22 cellular contexts compared by ENCODE assay signal in genomic region chr12:111488271-111488670, GRCh38.
DNase-seq lines count a peak whose midpoint lies in the region; ATAC-seq and TF ChIP-seq lines count a peak whose summit lies in the region.
"Had no signal": no experiment of that assay in that cellular context is flagged by ENCODE, and none has a peak within 500 bp of the region (broad histone marks: within the 10 kb centered on the region; RNA-seq: fewer than 3 reads in every experiment).

No MANE protein-coding gene starts in this region.

- intact Hi-C loops in mucosa of descending colon (cut with DNase I, micrococcal nuclease) = no loop called here

- DNase-seq in NCI-H82 treated with DMSO at 0.1 percent for 48 hours (lab: John Stamatoyannopoulos, UW; ENCODE audit: unreplicated experiment) (peak; percentile 24), fibroblast of the conjunctiva (ENCODE audit: low read depth) (peak; percentile 20), nephron progenitor cell (peak; percentile 27), caudate nucleus (lab: John Stamatoyannopoulos, UW) (no peak), mucosa of descending colon (no peak), islet precursor cell (no peak), NCI-H1417 (lab: John Stamatoyannopoulos, UW) (no peak)
- DNase-seq: activated CD8-positive, alpha-beta memory T cell treated with anti-CD3 and anti-CD28 coated beads, Interleukin-2, amount 10 ng/mL, durations not matched to agents 7 days and 5 days; CD4-positive, CD25-positive, alpha-beta regulatory T cell; DMS79 treated with DMSO at 0.1 percent for 48 hours; glutamatergic neuron; immature natural killer cell; NCI-H748 treated with DMSO at 0.1 percent for 48 hours; Peyer's patch; SK-N-SH; stimulated activated CD4-positive, alpha-beta T cell treated with anti-CD3 and anti-CD28 coated beads, Interleukin-15, amount 100 ng/mL, for 24 hours; stimulated activated naive B cell treated with anti-CD40 and anti-IgM and Interleukin-4, amounts not matched to agents 10 μg/mL and 1 μg/mL and 100 μg/mL, for 72 hours had no signal

- peak overlapping the region; percentile 49 for H3K4me2 ChIP-seq in BLaER1
- H3K4me2 ChIP-seq: GM23338, SK-N-SH had no signal

- TF ChIP-seq CTCF in nephron progenitor cell (IDR thresholded peaks at IDR 0.05) = no peak
- no peak for TF ChIP-seq CTCF in mucosa of descending colon (IDR thresholded peaks at IDR 0.05)

- H3K36me3 Mint-ChIP-seq in nephron progenitor cell (ENCODE audit: low read depth) = peaks cover 67% of the 10 kb centered on the region

- H3K27ac Mint-ChIP-seq in nephron progenitor cell = peak overlapping the region; percentile 98
- H3K27ac Mint-ChIP-seq: activated CD8-positive, alpha-beta memory T cell treated with anti-CD3 and anti-CD28 coated beads, Interleukin-2, amount 10 ng/mL, durations not matched to agents 7 days and 5 days; CD4-positive, CD25-positive, alpha-beta regulatory T cell; GM23338; memory B cell; stimulated activated naive B cell treated with anti-CD40 and anti-IgM and Interleukin-4, amounts not matched to agents 10 μg/mL and 1 μg/mL and 100 μg/mL, for 72 hours had no signal

- H3K4me3 Mint-ChIP-seq in nephron progenitor cell = no peak overlapping the region
- H3K4me3 Mint-ChIP-seq: activated CD8-positive, alpha-beta memory T cell treated with anti-CD3 and anti-CD28 coated beads, Interleukin-2, amount 10 ng/mL, durations not matched to agents 7 days and 5 days; CD4-positive, CD25-positive, alpha-beta regulatory T cell; GM23338; immature natural killer cell; memory B cell; stimulated activated naive B cell treated with anti-CD40 and anti-IgM and Interleukin-4, amounts not matched to agents 10 μg/mL and 1 μg/mL and 100 μg/mL, for 72 hours had no signal

- H3K4me3 ChIP-seq in BLaER1 (no peak overlapping the region), mucosa of descending colon (no peak overlapping the region)
- H3K4me3 ChIP-seq: adrenal gland, GM23338, Peyer's patch, tibial nerve had no signal

- H3K27me3 Mint-ChIP-seq in nephron progenitor cell (ENCODE audit: low read depth, poor library complexity) = peaks cover 4% of the 10 kb centered on the region
- H3K27me3 Mint-ChIP-seq: activated CD8-positive, alpha-beta memory T cell treated with anti-CD3 and anti-CD28 coated beads, Interleukin-2, amount 10 ng/mL, durations not matched to agents 7 days and 5 days; CD4-positive, CD25-positive, alpha-beta regulatory T cell; memory B cell; stimulated activated naive B cell treated with anti-CD40 and anti-IgM and Interleukin-4, amounts not matched to agents 10 μg/mL and 1 μg/mL and 100 μg/mL, for 72 hours had no signal

- H3K4me1 ChIP-seq in BLaER1 (peaks cover 27% of the 10 kb centered on the region), mucosa of descending colon (ENCODE audit: low read depth) (no peaks in the 10 kb centered on the region)
- H3K4me1 ChIP-seq: Peyer's patch had no signal

- H3K9ac ChIP-seq in BLaER1 = no peak overlapping the region; the same call in 1 of the 2 replicates
- H3K9ac ChIP-seq: SK-N-SH had no signal

- H3K36me3 ChIP-seq in BLaER1 = peaks cover 85% of the 10 kb centered on the region
- no peaks in the 10 kb centered on the region for H3K36me3 ChIP-seq in mucosa of descending colon (ENCODE audit: low read depth)

- no peak for ATAC-seq in mucosa of descending colon
- ATAC-seq: activated CD8-positive, alpha-beta memory T cell treated with anti-CD3 and anti-CD28 coated beads, Interleukin-2, amount 10 ng/mL, durations not matched to agents 7 days and 5 days; GM23338; stimulated activated naive B cell treated with anti-CD40 and anti-IgM and Interleukin-4, amounts not matched to agents 10 μg/mL and 1 μg/mL and 100 μg/mL, for 72 hours had no signal

- no peaks in the 10 kb centered on the region for H3K27me3 ChIP-seq in BLaER1
- H3K27me3 ChIP-seq: adrenal gland, Peyer's patch, tibial nerve had no signal

- H3K9me3 ChIP-seq in BLaER1 (no peaks in the 10 kb centered on the region), mucosa of descending colon (no peaks in the 10 kb centered on the region)
- H3K9me3 ChIP-seq: adrenal gland, Peyer's patch, SK-N-SH, tibial nerve had no signal

- H3K27ac ChIP-seq in BLaER1 = peak overlapping the region; percentile 32
- H3K27ac ChIP-seq in caudate nucleus (ENCODE audit: low read depth, low read length) = no peak overlapping the region
- H3K27ac ChIP-seq: Peyer's patch, tibial nerve had no signal

- H3K9me3 Mint-ChIP-seq in nephron progenitor cell = no peaks in the 10 kb centered on the region
- H3K9me3 Mint-ChIP-seq: GM23338; immature natural killer cell; memory B cell; stimulated activated naive B cell treated with anti-CD40 and anti-IgM and Interleukin-4, amounts not matched to agents 10 μg/mL and 1 μg/mL and 100 μg/mL, for 72 hours had no signal

- peaks cover 23% of the 10 kb centered on the region for H3K4me1 Mint-ChIP-seq in nephron progenitor cell
- H3K4me1 Mint-ChIP-seq: activated CD8-positive, alpha-beta memory T cell treated with anti-CD3 and anti-CD28 coated beads, Interleukin-2, amount 10 ng/mL, durations not matched to agents 7 days and 5 days; CD4-positive, CD25-positive, alpha-beta regulatory T cell; GM23338; immature natural killer cell; memory B cell; stimulated activated naive B cell treated with anti-CD40 and anti-IgM and Interleukin-4, amounts not matched to agents 10 μg/mL and 1 μg/mL and 100 μg/mL, for 72 hours had no signal

- H4K20me1 ChIP-seq in BLaER1 = no peaks in the 10 kb centered on the region; the same call in 1 of the 2 replicates

Comparison
In these comparisons a context has a peak if more than half of its experiments do, and no peak if none do; other contexts are left out.
1. DNase-seq: peak in NCI-H82 treated with DMSO at 0.1 percent for 48 hours (single experiment), fibroblast of the conjunctiva (single experiment) and nephron progenitor cell (single experiment); none in caudate nucleus (0 of 61), mucosa of descending colon (0 of 3), islet precursor cell (single experiment) and NCI-H1417 (0 of 3).